In genomic region chr14:67420102-67420739, GRCh38 we compare ENCODE assay signal across 8 cellular contexts. TPM values are rescaled to one million over a fixed set of nuclear protein-coding genes. Genes with fewer than 3 reads are reported as not detected.
DNase-seq lines count a peak whose midpoint lies in the region; ATAC-seq, FAIRE-seq and TF ChIP-seq lines count a peak whose summit lies in the region.

No MANE protein-coding gene starts in this region.

- H3K4me1 ChIP-seq in CD8-positive, alpha-beta T cell (ENCODE audit: insufficient read depth, low read length) = no peaks in the 10 kb centered on the region

- no peak overlapping the region for H3K27ac Mint-ChIP-seq in CD8-positive, alpha-beta T cell

- H3K4me1 Mint-ChIP-seq in CD8-positive, alpha-beta T cell (ENCODE audit: low read depth) = no peaks in the 10 kb centered on the region

- CTCF ChIA-PET in CD8-positive, alpha-beta T cell (lab: Charles Lee) = interaction anchor here (0.5 to 2.3 kb wide), 10 partner anchors 9 to 287 kb away, joined by 3 to 11 read pairs (median 3); no protein-coding TSS in a partner anchor

- POLR2A ChIA-PET in CD8-positive, alpha-beta T cell (lab: Charles Lee) = no interaction called here

- H3K27ac ChIP-seq in CD8-positive, alpha-beta T cell (ENCODE audit: low read depth, low read length) = no peak overlapping the region

- H3K36me3 Mint-ChIP-seq in CD8-positive, alpha-beta T cell = no peaks in the 10 kb centered on the region

- no peaks in the 10 kb centered on the region for H3K36me3 ChIP-seq in CD8-positive, alpha-beta T cell (ENCODE audit: insufficient read depth, low read length)

- H3K27me3 ChIP-seq in CD8-positive, alpha-beta T cell (ENCODE audit: insufficient read depth, low read length) = no peaks in the 10 kb centered on the region

- peak; percentile 26 for TF ChIP-seq CTCF in CD8-positive, alpha-beta T cell (IDR thresholded peaks at IDR 0.05)

- peaks cover 6% of the 10 kb centered on the region for H3K27me3 Mint-ChIP-seq in CD8-positive, alpha-beta T cell (ENCODE audit: low read depth)

- no peak overlapping the region for H3K4me3 ChIP-seq in CD8-positive, alpha-beta T cell (ENCODE audit: low read depth, low read length)

- H3K9me3 ChIP-seq in CD8-positive, alpha-beta T cell (ENCODE audit: low read length) = no peaks in the 10 kb centered on the region

- peak in 3 of 7 experiments; percentile 20 to 39 (median 26) for DNase-seq in CD8-positive, alpha-beta T cell
- no peak for DNase-seq in HTR-8/SVneo (ENCODE audit: insufficient read length, low spot score)
- peak; percentile 13 to 22 for DNase-seq in activated CD4-positive, alpha-beta T cell treated with anti-CD3 and anti-CD28 coated beads, Interleukin-2, amount 50 U/mL, for 4 hours
- peak; percentile 48 to 74 for DNase-seq in left colon
- no peak for DNase-seq in HK-2 (ENCODE audit: unreplicated experiment)

- ATAC-seq in CD8-positive, alpha-beta T cell = no peak
- ATAC-seq in left colon = peak; percentile 61
- no peak for ATAC-seq in SK-N-SH treated with all-trans-retinoic acid at 6 μM for 48 hours
- ATAC-seq in HG03159 (IDR thresholded peaks at IDR 0.05; ENCODE audit: unreplicated experiment) = no peak
- no peak for ATAC-seq in HG03432 (IDR thresholded peaks at IDR 0.05; ENCODE audit: unreplicated experiment)

- peak; percentile 64 for FAIRE-seq in HTR-8/SVneo (lab: Jason Lieb, UNC)

- H3K9me3 Mint-ChIP-seq in CD8-positive, alpha-beta T cell = no peaks in the 10 kb centered on the region

- no peak overlapping the region for H3K4me3 Mint-ChIP-seq in CD8-positive, alpha-beta T cell

- intact Hi-C loops in CD8-positive, alpha-beta T cell (cut with DNase I, micrococcal nuclease) = no loop called here
- intact Hi-C loops in left colon (cut with DNase I, micrococcal nuclease) = no loop called here

TF ChIP-seq in SK-N-SH treated with all-trans-retinoic acid at 6 μM for 48 hours, 23 proteins besides CTCF, POLR2A, EP300 and RAD21:
- TF ChIP-seq PATZ1 (CRISPR knock-in tag; IDR thresholded peaks at IDR 0.05; ENCODE audit: borderline replicate concordance) (no peak), CSDC2 (CRISPR knock-in tag; IDR thresholded peaks at IDR 0.05) (no peak), PPARA (CRISPR knock-in tag; IDR thresholded peaks at IDR 0.05; ENCODE audit: borderline replicate concordance) (no peak), TSHZ2 (CRISPR knock-in tag; IDR thresholded peaks at IDR 0.05) (no peak), ZFP30 (CRISPR knock-in tag; IDR thresholded peaks at IDR 0.05) (no peak), ARNTL (CRISPR knock-in tag; IDR thresholded peaks at IDR 0.05; ENCODE audit: borderline replicate concordance, low read depth) (no peak), ZNF70 (CRISPR knock-in tag; IDR thresholded peaks at IDR 0.05) (no peak), SNAI2 (CRISPR knock-in tag; IDR thresholded peaks at IDR 0.05) (no peak), ZNF8 (CRISPR knock-in tag; IDR thresholded peaks at IDR 0.05) (no peak), BACH2 (CRISPR knock-in tag; IDR thresholded peaks at IDR 0.05; ENCODE audit: borderline replicate concordance) (no peak), TCF4 (CRISPR knock-in tag; IDR thresholded peaks at IDR 0.05; ENCODE audit: borderline replicate concordance) (no peak), ISL1 (CRISPR knock-in tag; IDR thresholded peaks at IDR 0.05) (no peak), RARB (CRISPR knock-in tag; IDR thresholded peaks at IDR 0.05) (no peak)

RNA-seq across cellular contexts. Expression of gene PLEK2, which starts 8.3 kb away (rescaled TPM):
- not detected for total RNA-seq in CD8-positive, alpha-beta T cell
- 10 to 100 TPM; 41.7 to 52.2 TPM for total RNA-seq in left colon

Comparison
In these comparisons a context has a peak if more than half of its experiments do, and no peak if none do; other contexts are left out.
1. DNase-seq: peak in activated CD4-positive, alpha-beta T cell treated with anti-CD3 and anti-CD28 coated beads, Interleukin-2, amount 50 U/mL, for 4 hours (2 of 2) and left colon (2 of 2); none in HTR-8/SVneo (single experiment) and HK-2 (single experiment).
2. RNA of gene PLEK2, which starts 8.3 kb away (total RNA-seq): 41.7 to 52.2 TPM in left colon; not detected in CD8-positive, alpha-beta T cell; every median in the first group is over 10 times any median in the second.